In the genomic region with DNA sequence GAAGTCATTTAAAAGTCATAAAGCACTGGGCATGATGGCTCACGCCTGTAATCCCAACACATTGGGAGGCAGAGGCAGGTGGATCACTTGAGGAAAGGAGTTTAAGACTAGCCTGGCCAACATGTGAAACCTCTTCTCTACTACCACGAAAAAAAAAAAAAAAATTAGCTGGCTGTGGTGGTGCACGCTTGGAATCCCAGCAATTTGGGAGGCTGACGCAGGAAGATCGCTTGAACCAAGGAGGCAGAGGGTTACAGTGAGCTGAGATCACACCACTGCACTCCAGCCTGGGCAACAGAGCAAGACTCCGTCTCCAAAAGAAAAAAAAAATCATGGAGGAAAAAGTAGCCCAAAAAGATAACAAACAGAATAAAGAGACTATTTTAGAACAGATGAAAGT, we compare ENCODE assay signal across 17 cellular contexts. TPM values are rescaled to one million over a fixed set of nuclear protein-coding genes. Genes with fewer than 3 reads are reported as not detected.
DNase-seq lines count a peak whose midpoint lies in the region; ATAC-seq and TF ChIP-seq lines count a peak whose summit lies in the region.
"Had no signal": no experiment of that assay in that cellular context is flagged by ENCODE, and none has a peak within 500 bp of the region (broad histone marks: within the 10 kb centered on the region; RNA-seq: fewer than 3 reads in every experiment).

No MANE protein-coding gene starts in this region.

- no peaks in the 10 kb centered on the region for H3K4me1 Mint-ChIP-seq in activated T-cell treated with anti-CD3 and anti-CD28 coated beads, Interleukin-2, amount 50 U/mL, for 24 hours (ENCODE audit: low read depth)
- H3K4me1 Mint-ChIP-seq in T-helper 17 cell (peaks cover 2% of the 10 kb centered on the region), endodermal cell (no peaks in the 10 kb centered on the region)
- H3K4me1 Mint-ChIP-seq: CD14-positive monocyte; CD4-positive, alpha-beta memory T cell had no signal

- H2BK5ac ChIP-seq in trophoblast cell (ENCODE audit: low read depth, low read length, poor library complexity), result no peak overlapping the region

- no peaks in the 10 kb centered on the region for H3K79me2 ChIP-seq in trophoblast cell (ENCODE audit: control insufficient read depth, insufficient read depth, low read length, poor library complexity)

- no peak overlapping the region for H3K14ac ChIP-seq in trophoblast cell (ENCODE audit: low read length)

- no peak overlapping the region for H3K4ac ChIP-seq in trophoblast cell (ENCODE audit: low read depth, low read length)

- H3K9me3 Mint-ChIP-seq in activated T-cell treated with anti-CD3 and anti-CD28 coated beads, Interleukin-2, amount 50 U/mL, for 24 hours, result no peaks in the 10 kb centered on the region
- no peaks in the 10 kb centered on the region for H3K9me3 Mint-ChIP-seq in endodermal cell
- H3K9me3 Mint-ChIP-seq: CD14-positive monocyte; CD4-positive, alpha-beta memory T cell had no signal

- no peak for TF ChIP-seq CTCF in endodermal cell (conservative IDR thresholded peaks at IDR 0.05)

- H2BK120ac ChIP-seq in trophoblast cell (ENCODE audit: insufficient read depth, low read length, poor library complexity), result no peak overlapping the region

- no peak overlapping the region for H4K12ac ChIP-seq in trophoblast cell (ENCODE audit: low read depth, low read length)

- H3K27ac ChIP-seq in endodermal cell (ENCODE audit: low read depth, low read length) (no peak overlapping the region), trophoblast cell (ENCODE audit: low read depth, low read length) (no peak overlapping the region)
- H3K27ac ChIP-seq: BLaER1, GM23248 had no signal

- H3K9me3 ChIP-seq in T-helper 17 cell (ENCODE audit: control insufficient read depth, low read length, poor library complexity, severe bottlenecking), result no peaks in the 10 kb centered on the region
- no peaks in the 10 kb centered on the region for H3K9me3 ChIP-seq in endodermal cell (ENCODE audit: control insufficient read depth, low read length)
- no peaks in the 10 kb centered on the region for H3K9me3 ChIP-seq in trophoblast cell (ENCODE audit: insufficient read depth, low read depth, low read length)
- H3K9me3 ChIP-seq: BLaER1 had no signal

- H3K36me3 ChIP-seq in endodermal cell (ENCODE audit: control insufficient read depth, insufficient read depth, low read length) (peaks cover 90% of the 10 kb centered on the region), trophoblast cell (ENCODE audit: control insufficient read depth in 1 of 2, insufficient read depth in 2 of 2, low read length in 2 of 2) (peaks cover 46 to 53% of the 10 kb centered on the region in 2 experiments)

- no peak overlapping the region for H3K4me3 Mint-ChIP-seq in activated T-cell treated with anti-CD3 and anti-CD28 coated beads, Interleukin-2, amount 50 U/mL, for 24 hours
- H3K4me3 Mint-ChIP-seq in T-helper 17 cell, result no peak overlapping the region
- no peak overlapping the region for H3K4me3 Mint-ChIP-seq in endodermal cell
- H3K4me3 Mint-ChIP-seq: CD14-positive monocyte; CD4-positive, alpha-beta memory T cell had no signal

- H3K27me3 ChIP-seq in endodermal cell (ENCODE audit: control insufficient read depth, insufficient read depth, low read length, poor library complexity, severe bottlenecking), result no peaks in the 10 kb centered on the region
- H3K27me3 ChIP-seq in trophoblast cell (ENCODE audit: insufficient read depth, low read length), result no peaks in the 10 kb centered on the region
- H3K27me3 ChIP-seq: BLaER1 had no signal

- no peaks in the 10 kb centered on the region for H3K79me1 ChIP-seq in trophoblast cell (ENCODE audit: low read length)

- H3K23ac ChIP-seq in trophoblast cell (ENCODE audit: low read length), result no peak overlapping the region

- H3K4me3 ChIP-seq in endodermal cell (ENCODE audit: low read length) (no peak overlapping the region), trophoblast cell (ENCODE audit: low read depth, low read length) (no peak overlapping the region)
- H3K4me3 ChIP-seq: BLaER1, GM23248 had no signal

- no peak for DNase-seq in activated T-cell treated with anti-CD3 and anti-CD28 coated beads, Interleukin-2, amount 50 U/mL, for 24 hours
- DNase-seq in activated T-cell treated with anti-CD3 and anti-CD28 coated beads for 4 hours (no peak), T-helper 17 cell (no peak), endodermal cell (no peak), trophoblast cell (peak; percentile 59 to 77), glomerular visceral epithelial cell (ENCODE audit: extremely low spot score) (no peak), cerebellar nuclear complex (lab: John Stamatoyannopoulos, UW) (no peak), NCI-H748 treated with DMSO at 0.1 percent for 48 hours (lab: John Stamatoyannopoulos, UW) (no peak)
- DNase-seq: 8988T; CD4-positive, alpha-beta memory T cell; DMS153; DMS79; GDM1; GM23248; HCEC 1CT had no signal

- no peak overlapping the region for H2AK5ac ChIP-seq in trophoblast cell (ENCODE audit: low read length)

- no peaks in the 10 kb centered on the region for H3K27me3 Mint-ChIP-seq in activated T-cell treated with anti-CD3 and anti-CD28 coated beads, Interleukin-2, amount 50 U/mL, for 24 hours
- H3K27me3 Mint-ChIP-seq in T-helper 17 cell, result no peaks in the 10 kb centered on the region
- H3K27me3 Mint-ChIP-seq in endodermal cell (ENCODE audit: insufficient read depth), result no peaks in the 10 kb centered on the region
- H3K27me3 Mint-ChIP-seq: CD4-positive, alpha-beta memory T cell had no signal

- no peak for ATAC-seq in T-helper 17 cell

- H4K8ac ChIP-seq in trophoblast cell (ENCODE audit: low read depth, low read length), result no peak overlapping the region

- peak overlapping the region; percentile 37 for H3K27ac Mint-ChIP-seq in activated T-cell treated with anti-CD3 and anti-CD28 coated beads, Interleukin-2, amount 50 U/mL, for 24 hours
- H3K27ac Mint-ChIP-seq in T-helper 17 cell, result peak overlapping the region; percentile 74
- H3K27ac Mint-ChIP-seq in endodermal cell, result peak overlapping the region; percentile 30

- H3K4me2 ChIP-seq in trophoblast cell (ENCODE audit: low read length), result no peak overlapping the region
- H3K4me2 ChIP-seq: BLaER1 had no signal

- H2AFZ ChIP-seq in trophoblast cell (ENCODE audit: insufficient read depth, low read length, poor library complexity), result no peak overlapping the region
- H2AFZ ChIP-seq: GM23248 had no signal

- no peak overlapping the region for H3K18ac ChIP-seq in trophoblast cell (ENCODE audit: low read length)

- H3K4me1 ChIP-seq in endodermal cell (ENCODE audit: control insufficient read depth, insufficient read depth, low read length) (no peaks in the 10 kb centered on the region), trophoblast cell (ENCODE audit: control insufficient read depth in 1 of 2, insufficient read depth in 2 of 2, low read length in 2 of 2) (no peaks in the 10 kb centered on the region)
- H3K4me1 ChIP-seq: BLaER1 had no signal

- 64 to 67% methylated on average over 5 to 6 of the region's 6 CpGs for WGBS in endodermal cell (ENCODE audit: insufficient coverage in 1 of 2, insufficient read length in 1 of 2), 2 experiments
- no CpG with 5 or more reads among the region's 6 CpGs for WGBS in trophoblast cell (ENCODE audit: extremely low coverage, insufficient coverage, insufficient read length)

- H3K9ac ChIP-seq in endodermal cell (ENCODE audit: extremely low read depth, low read length, poor library complexity, severe bottlenecking), result no peak overlapping the region
- no peak overlapping the region for H3K9ac ChIP-seq in trophoblast cell (ENCODE audit: low read length)
- H3K9ac ChIP-seq: BLaER1, GM23248 had no signal

- no peak overlapping the region for H4K91ac ChIP-seq in trophoblast cell (ENCODE audit: low read depth, low read length)

- H3K36me3 Mint-ChIP-seq in activated T-cell treated with anti-CD3 and anti-CD28 coated beads, Interleukin-2, amount 50 U/mL, for 24 hours (ENCODE audit: low read depth), result peaks cover 84% of the 10 kb centered on the region
- H3K36me3 Mint-ChIP-seq in T-helper 17 cell (ENCODE audit: low read depth) (peaks cover under 1% of the 10 kb centered on the region), endodermal cell (ENCODE audit: low read depth) (peaks cover 77% of the 10 kb centered on the region)

- H2BK12ac ChIP-seq in trophoblast cell (ENCODE audit: low read length), result no peak overlapping the region

RNA-seq across cellular contexts. Expression of gene NUP98, which starts 42.2 kb away (rescaled TPM):
- total RNA-seq in T-helper 17 cell (100 to 1,000 TPM; 120 to 128 TPM), endodermal cell (10 to 100 TPM; 81.6 to 92.6 TPM)
- polyA plus RNA-seq in endodermal cell (2013, experiment 1 of 2), result 78.1 TPM
- polyA plus RNA-seq in endodermal cell (2013, experiment 2 of 2), result 68.1 TPM
- polyA plus RNA-seq in trophoblast cell (2013), result 75.8 and 77.4 TPM in 2 replicates

RNA-seq across cellular contexts. Expression of gene PGAP2, which starts 53.2 kb away (rescaled TPM):
- total RNA-seq in T-helper 17 cell (10 to 100 TPM; 17.8 to 19.3 TPM), endodermal cell (10 to 100 TPM; 38.5 to 52.2 TPM)
- polyA plus RNA-seq in endodermal cell (2013, experiment 1 of 2), result 28.7 TPM
- polyA plus RNA-seq in endodermal cell (2013, experiment 2 of 2), result 21.7 TPM
- 24.0 TPM in 2 replicates for polyA plus RNA-seq in trophoblast cell (2013)

Comparison
In these comparisons a context has a peak if more than half of its experiments do, and no peak if none do; other contexts are left out.
1. DNase-seq: peak in trophoblast cell (2 of 2); none in activated T-cell treated with anti-CD3 and anti-CD28 coated beads, Interleukin-2, amount 50 U/mL, for 24 hours (single experiment), activated T-cell treated with anti-CD3 and anti-CD28 coated beads for 4 hours (single experiment), T-helper 17 cell (0 of 3), endodermal cell (single experiment), glomerular visceral epithelial cell (single experiment), cerebellar nuclear complex (0 of 2) and NCI-H748 treated with DMSO at 0.1 percent for 48 hours (single experiment).
2. Peak in every context shown above with its lines, with median percentiles within 50 percentile points of each other: H3K27ac Mint-ChIP-seq.